8 cellular contexts compared by ENCODE assay signal in the genomic region with DNA sequence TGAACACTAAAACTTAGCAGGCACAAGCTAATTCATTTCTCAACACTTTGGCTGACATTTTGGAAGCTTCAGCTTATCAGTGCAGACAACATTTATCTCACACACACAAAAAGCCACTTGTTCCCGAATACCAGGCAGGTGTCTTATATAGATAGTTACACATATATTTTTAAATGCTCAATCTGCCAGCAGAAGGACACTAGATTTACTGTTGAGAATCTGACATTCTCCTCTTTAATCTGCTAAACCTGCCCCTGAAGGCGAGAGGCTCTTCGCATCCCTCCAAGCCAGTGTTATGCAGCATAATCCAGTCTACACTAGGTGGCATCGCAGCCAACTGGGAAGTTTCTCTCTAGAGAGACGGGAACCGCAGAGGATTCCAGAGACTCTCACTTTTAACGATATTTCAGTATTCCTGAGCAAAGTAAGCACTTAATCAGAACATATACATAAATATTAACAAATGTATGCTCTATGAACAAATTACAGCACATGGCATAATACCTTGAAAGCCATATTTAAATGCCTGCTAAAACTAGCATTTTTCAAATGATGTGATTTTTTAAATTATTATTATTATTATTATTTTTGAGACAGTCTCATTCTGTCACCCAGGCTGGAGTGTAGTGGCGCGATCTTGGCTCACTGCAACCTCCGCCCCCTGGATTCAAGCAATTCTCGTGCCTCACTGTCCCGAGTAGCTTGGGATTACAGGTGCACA.
A peak's percentile ranks its signal among the peaks of the same experiment; 100 is the strongest.
DNase-seq lines count a peak whose midpoint lies in the region; ATAC-seq and TF ChIP-seq lines count a peak whose summit lies in the region.

No MANE protein-coding gene starts in this region.

- peak overlapping the region; percentile 98 for H3K27ac ChIP-seq in RWPE2 (ENCODE audit: poor library complexity, severe bottlenecking)

- H3K4me1 ChIP-seq in HAP-1: no peaks in the 10 kb centered on the region
- H3K4me1 ChIP-seq in RWPE2 (ENCODE audit: insufficient read depth, poor library complexity, severe bottlenecking): peaks cover 20% of the 10 kb centered on the region

- H3K4me3 ChIP-seq in AG09309 (ENCODE audit: control insufficient read depth, low read depth, low read length) (no peak overlapping the region), HAP-1 (no peak overlapping the region), RWPE2 (ENCODE audit: severe bottlenecking) (no peak overlapping the region)

- POLR2A ChIA-PET in naive thymus-derived CD8-positive, alpha-beta T cell (lab: Charles Lee): no interaction called here

- H3K27ac Mint-ChIP-seq in progenitor cell of endocrine pancreas: no peak overlapping the region
- no peak overlapping the region for H3K27ac Mint-ChIP-seq in naive thymus-derived CD8-positive, alpha-beta T cell

- H3K27me3 ChIP-seq in HAP-1 (ENCODE audit: low read depth) (no peaks in the 10 kb centered on the region), RWPE2 (ENCODE audit: insufficient read depth, poor library complexity, severe bottlenecking) (no peaks in the 10 kb centered on the region)

- H3K4me3 Mint-ChIP-seq in progenitor cell of endocrine pancreas (ENCODE audit: low read depth): no peak overlapping the region
- H3K4me3 Mint-ChIP-seq in naive thymus-derived CD8-positive, alpha-beta T cell: no peak overlapping the region

- no peaks in the 10 kb centered on the region for H3K36me3 ChIP-seq in HAP-1 (replicated peaks)
- H3K36me3 ChIP-seq in RWPE2 (ENCODE audit: low read depth): no peaks in the 10 kb centered on the region

- no peaks in the 10 kb centered on the region for H3K36me3 Mint-ChIP-seq in progenitor cell of endocrine pancreas (ENCODE audit: insufficient read depth)
- H3K36me3 Mint-ChIP-seq in naive thymus-derived CD8-positive, alpha-beta T cell: no peaks in the 10 kb centered on the region

- DNase-seq in AG09309 (ENCODE audit: low read depth) (no peak), HAP-1 (ENCODE audit: low spot score in 2 of 2) (peak; percentile 51 to 68), RWPE2 (ENCODE audit: low spot score) (no peak), fibroblast of peridontal ligament (ENCODE audit: extremely low read depth) (peak; percentile 71), progenitor cell of endocrine pancreas (ENCODE audit: low spot score, unreplicated experiment) (no peak), ureter (ENCODE audit: low spot score) (no peak)
- no peak for DNase-seq in naive thymus-derived CD8-positive, alpha-beta T cell

- peaks cover 4% of the 10 kb centered on the region for H3K27me3 Mint-ChIP-seq in progenitor cell of endocrine pancreas
- H3K27me3 Mint-ChIP-seq in naive thymus-derived CD8-positive, alpha-beta T cell: peaks cover 5 to 42% (median 17%) of the 10 kb centered on the region in 5 donors

- H3K9me3 ChIP-seq in HAP-1 (no peaks in the 10 kb centered on the region), RWPE2 (ENCODE audit: severe bottlenecking) (no peaks in the 10 kb centered on the region)

- TF ChIP-seq CTCF in AG09309 (IDR thresholded peaks at IDR 0.05; ENCODE audit: control insufficient read depth, insufficient read depth, low read depth, low read length, missing control alignments): peak; percentile 82
- TF ChIP-seq CTCF in RWPE2 (IDR thresholded peaks at IDR 0.05; ENCODE audit: poor library complexity, severe bottlenecking): peak; percentile 90
- TF ChIP-seq CTCF in progenitor cell of endocrine pancreas (IDR thresholded peaks at IDR 0.05; ENCODE audit: unreplicated experiment): peak; percentile 54

- peak; percentile 74 for ATAC-seq in RWPE2 (ENCODE audit: low read depth)
- no peak for ATAC-seq in GM19351 (IDR thresholded peaks at IDR 0.05; ENCODE audit: unreplicated experiment)
- ATAC-seq in naive thymus-derived CD8-positive, alpha-beta T cell: no peak

- no peaks in the 10 kb centered on the region for H3K9me3 Mint-ChIP-seq in progenitor cell of endocrine pancreas (ENCODE audit: low read depth)
- no peaks in the 10 kb centered on the region for H3K9me3 Mint-ChIP-seq in naive thymus-derived CD8-positive, alpha-beta T cell

- in situ Hi-C loops in HAP-1 (cut with MboI; ENCODE audit: low sequenced_read_pairs): no loop called here

- H3K4me1 Mint-ChIP-seq in progenitor cell of endocrine pancreas (ENCODE audit: low read depth): peaks cover 1% of the 10 kb centered on the region
- peaks cover 0 to 5% (median 2%) of the 10 kb centered on the region in 4 donors for H3K4me1 Mint-ChIP-seq in naive thymus-derived CD8-positive, alpha-beta T cell

Comparison
In these comparisons a context has a peak if more than half of its experiments do, and no peak if none do; other contexts are left out.
1. DNase-seq: peak in HAP-1 (2 of 2) and fibroblast of peridontal ligament (single experiment); none in AG09309 (single experiment), RWPE2 (single experiment), progenitor cell of endocrine pancreas (single experiment), naive thymus-derived CD8-positive, alpha-beta T cell (0 of 10) and ureter (single experiment).
2. Peak in every context shown above with its lines, with median percentiles within 50 percentile points of each other: CTCF ChIP-seq.